17 cellular contexts compared by ENCODE assay signal in genomic region chr1:193472430-193472829, GRCh38.
"Had no signal": no experiment of that assay in that cellular context is flagged by ENCODE, and none has a peak within 500 bp of the region (broad histone marks: within the 10 kb centered on the region; RNA-seq: fewer than 3 reads in every experiment).

No MANE protein-coding gene starts in this region.

- H3K36me3 Mint-ChIP-seq: type B pancreatic cell had no signal

- H3K27me3 Mint-ChIP-seq: naive B cell, type B pancreatic cell had no signal

- H3K4me3 Mint-ChIP-seq: naive B cell, type B pancreatic cell had no signal

- H3K27ac Mint-ChIP-seq: type B pancreatic cell had no signal

- ATAC-seq: left cardiac atrium, left ventricle myocardium superior had no signal

- DNase-seq: cortex of kidney; dorsolateral prefrontal cortex; effector CD8-positive, alpha-beta T cell; esophagus squamous epithelium; kidney; left cardiac atrium; left ventricle myocardium superior; mesendoderm; naive B cell; posterior cingulate gyrus; sigmoid colon; stimulated activated CD4-positive, alpha-beta T cell treated with anti-CD3 and anti-CD28 coated beads, Interleukin-2, amount 100 ng/mL, for 24 hours; stimulated activated CD4-positive, alpha-beta T cell treated with anti-CD3 and anti-CD28 coated beads, Interleukin-4, amount 100 ng/mL, for 4 hours; stimulated activated naive CD4-positive, alpha-beta T cell; thyroid gland; uterus had no signal
